11 cellular contexts compared by ENCODE assay signal in the genomic region with DNA sequence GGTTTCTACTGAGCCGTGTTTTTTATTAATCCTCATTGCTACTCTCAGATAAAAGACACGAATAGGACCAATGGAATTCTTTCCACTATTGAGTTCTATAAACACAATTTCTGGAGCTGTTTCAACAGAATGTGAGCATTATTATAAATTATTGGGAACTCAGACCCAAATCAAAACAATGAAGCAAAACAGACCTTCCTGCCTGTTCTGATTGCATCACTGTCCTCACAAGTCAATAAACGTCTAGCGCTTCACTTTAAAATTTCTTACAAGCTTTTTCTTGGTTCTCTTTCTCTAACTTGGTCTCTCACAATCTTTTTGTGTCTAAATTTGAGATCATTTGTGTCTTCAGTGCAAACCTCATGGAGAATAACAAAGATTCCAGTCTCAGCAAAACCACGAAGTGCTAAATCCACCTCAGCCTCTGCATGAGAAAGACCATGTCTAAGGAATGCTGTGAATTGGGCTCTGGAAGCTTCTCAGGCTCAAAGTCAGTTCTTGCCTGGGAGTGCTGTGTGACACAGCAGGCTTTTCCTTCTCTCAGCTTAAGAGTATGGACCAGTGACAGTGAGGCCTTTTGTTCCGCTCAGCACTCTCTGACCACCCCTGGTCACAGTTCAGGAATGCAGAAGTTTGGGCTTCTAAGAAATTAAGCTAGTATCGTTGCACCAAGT. TPM values are rescaled to one million over a fixed set of nuclear protein-coding genes. Genes with fewer than 3 reads are reported as not detected.
DNase-seq lines count a peak whose midpoint lies in the region; TF ChIP-seq lines count a peak whose summit lies in the region.
"Had no signal": no experiment of that assay in that cellular context is flagged by ENCODE, and none has a peak within 500 bp of the region (broad histone marks: within the 10 kb centered on the region; RNA-seq: fewer than 3 reads in every experiment).

No MANE protein-coding gene starts in this region.

- no peak overlapping the region for H3K4me3 Mint-ChIP-seq in T-helper 2 cell treated with Interferon-gamma antibody and Interleukin-4, amounts not matched to agents 5 μg/mL and 100 μg/mL, for 36 hours
- H3K4me3 Mint-ChIP-seq: CD4-positive, CD25-positive, alpha-beta regulatory T cell had no signal

- H3K27me3 ChIP-seq in adipocyte (replicated peaks; ENCODE audit: control insufficient read depth, insufficient read depth, low read length) (no peaks in the 10 kb centered on the region), hepatocyte (no peaks in the 10 kb centered on the region)

- DNase-seq in COLO829 (ENCODE audit: low spot score): peak; percentile 24
- DNase-seq in adipocyte (ENCODE audit: low read depth): peak; percentile 29
- peak; percentile 23 for DNase-seq in hepatocyte (ENCODE audit: low spot score)
- peak; percentile 63 for DNase-seq in renal cortical epithelial cell (ENCODE audit: low read depth)
- no peak for DNase-seq in T-helper 2 cell treated with Interferon-gamma antibody and Interleukin-4, amounts not matched to agents 5 μg/mL and 100 μg/mL, for 36 hours (ENCODE audit: low spot score)
- no peak for DNase-seq in NCI-H748 (lab: John Stamatoyannopoulos, UW; ENCODE audit: unreplicated experiment)
- no peak for DNase-seq in C1 segment of cervical spinal cord (lab: John Stamatoyannopoulos, UW)
- no peak for DNase-seq in NCI-H69 (lab: John Stamatoyannopoulos, UW)
- DNase-seq: activated effector memory CD4-positive, alpha-beta T cell treated with anti-CD3 and anti-CD28 coated beads, Interleukin-2, amount 50 U/mL, for 16 hours; CD4-positive, CD25-positive, alpha-beta regulatory T cell; NCI-H1092 treated with DMSO at 0.1 percent for 48 hours had no signal

- H3K36me3 Mint-ChIP-seq in T-helper 2 cell treated with Interferon-gamma antibody and Interleukin-4, amounts not matched to agents 5 μg/mL and 100 μg/mL, for 36 hours (ENCODE audit: low read depth): no peaks in the 10 kb centered on the region
- H3K36me3 Mint-ChIP-seq: CD4-positive, CD25-positive, alpha-beta regulatory T cell had no signal

- peak overlapping the region; percentile 80 for H3K27ac ChIP-seq in hepatocyte

- peak overlapping the region; percentile 73 for H3K4me3 ChIP-seq in adipocyte (ENCODE audit: low read length)
- no peak overlapping the region for H3K4me3 ChIP-seq in hepatocyte

- peak overlapping the region; percentile 56 for H3K4me2 ChIP-seq in hepatocyte

- peak overlapping the region; percentile 12 for H2AFZ ChIP-seq in hepatocyte

- no peaks in the 10 kb centered on the region for H3K9me2 ChIP-seq in hepatocyte (replicated peaks; ENCODE audit: insufficient read depth)

- no peaks in the 10 kb centered on the region for H3K36me3 ChIP-seq in adipocyte (ENCODE audit: control insufficient read depth, insufficient read depth, low read length, severe bottlenecking)
- H3K36me3 ChIP-seq in hepatocyte (replicated peaks; ENCODE audit: insufficient read depth, low read depth): no peaks in the 10 kb centered on the region

- H3K27ac Mint-ChIP-seq in T-helper 2 cell treated with Interferon-gamma antibody and Interleukin-4, amounts not matched to agents 5 μg/mL and 100 μg/mL, for 36 hours: no peak overlapping the region
- H3K27ac Mint-ChIP-seq: CD4-positive, CD25-positive, alpha-beta regulatory T cell had no signal

- peaks cover 84% of the 10 kb centered on the region for H3K79me2 ChIP-seq in hepatocyte

- H3K4me1 ChIP-seq in adipocyte (ENCODE audit: control insufficient read depth, insufficient read depth, low read length): peaks cover 32% of the 10 kb centered on the region
- H3K4me1 ChIP-seq in hepatocyte (ENCODE audit: insufficient read depth): peaks cover 25% of the 10 kb centered on the region

- peak overlapping the region; percentile 78 for H3K9ac ChIP-seq in adipocyte (ENCODE audit: low read length)

- WGBS in hepatocyte (ENCODE audit: low lambda C conversion rate, missing lambda C conversion rate): 33% methylated on average over 7 of the region's 7 CpGs

- TF ChIP-seq CTCF in hepatocyte (IDR thresholded peaks at IDR 0.05; ENCODE audit: poor library complexity): no peak

- H3K27me3 Mint-ChIP-seq in T-helper 2 cell treated with Interferon-gamma antibody and Interleukin-4, amounts not matched to agents 5 μg/mL and 100 μg/mL, for 36 hours (ENCODE audit: low read depth): no peaks in the 10 kb centered on the region
- H3K27me3 Mint-ChIP-seq: CD4-positive, CD25-positive, alpha-beta regulatory T cell had no signal

- H3K4me1 Mint-ChIP-seq in T-helper 2 cell treated with Interferon-gamma antibody and Interleukin-4, amounts not matched to agents 5 μg/mL and 100 μg/mL, for 36 hours (ENCODE audit: low read depth): no peaks in the 10 kb centered on the region
- H3K4me1 Mint-ChIP-seq: CD4-positive, CD25-positive, alpha-beta regulatory T cell had no signal

- H3K9me3 ChIP-seq in adipocyte (ENCODE audit: control insufficient read depth, low read length) (peaks cover 9% of the 10 kb centered on the region), hepatocyte (ENCODE audit: low read depth) (no peaks in the 10 kb centered on the region)

- no peaks in the 10 kb centered on the region for H4K20me1 ChIP-seq in hepatocyte (ENCODE audit: insufficient read depth, poor library complexity, severe bottlenecking)

- no peaks in the 10 kb centered on the region for H3K9me3 Mint-ChIP-seq in T-helper 2 cell treated with Interferon-gamma antibody and Interleukin-4, amounts not matched to agents 5 μg/mL and 100 μg/mL, for 36 hours

RNA-seq across cellular contexts. Expression of gene ARHGAP28, which starts 22.8 kb away (rescaled TPM):
- total RNA-seq in hepatocyte (60.7 and 71.3 TPM in 2 replicates), renal cortical epithelial cell (0.35 and 1.2 TPM in 2 replicates)
- polyA plus RNA-seq in hepatocyte: 20.7 and 23.5 TPM in 2 replicates
- total RNA-seq: CD4-positive, CD25-positive, alpha-beta regulatory T cell had no signal
- polyA plus RNA-seq: CD4-positive, CD25-positive, alpha-beta regulatory T cell had no signal

Comparison
In these comparisons a context has a peak if more than half of its experiments do, and no peak if none do; other contexts are left out.
1. DNase-seq: peak in COLO829 (single experiment), adipocyte (single experiment), hepatocyte (single experiment) and renal cortical epithelial cell (single experiment); none in T-helper 2 cell treated with Interferon-gamma antibody and Interleukin-4, amounts not matched to agents 5 μg/mL and 100 μg/mL, for 36 hours (single experiment), NCI-H748 (single experiment), C1 segment of cervical spinal cord (0 of 14) and NCI-H69 (single experiment).
2. RNA of gene ARHGAP28, which starts 22.8 kb away (total RNA-seq): 60.7 to 71.3 TPM in hepatocyte; 0.35 to 1.2 TPM in renal cortical epithelial cell; every median in the first group is over 10 times any median in the second.